16 cellular contexts compared by ENCODE assay signal in the genomic region with DNA sequence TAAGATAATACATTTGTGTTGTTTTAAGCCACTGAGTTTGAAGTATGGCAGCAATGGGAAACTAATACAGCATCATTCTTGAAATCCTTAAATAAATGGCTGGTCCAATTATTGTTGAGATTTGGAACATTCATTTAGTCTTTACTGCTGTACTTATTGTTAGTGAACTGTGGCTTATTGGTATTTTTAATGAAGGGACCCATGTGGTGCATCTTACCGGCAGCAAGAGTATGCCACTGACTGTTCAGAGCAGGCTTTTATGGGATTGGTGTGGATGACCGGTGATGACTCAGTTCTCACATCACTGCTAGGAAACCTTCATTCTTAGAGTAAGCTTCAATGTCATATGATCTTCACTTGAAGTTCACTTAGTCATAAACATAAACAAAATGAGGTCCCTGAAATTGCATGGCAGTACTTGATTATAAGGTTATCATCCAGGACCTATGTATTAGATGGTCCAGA. TPM values are rescaled to one million over a fixed set of nuclear protein-coding genes. Genes with fewer than 3 reads are reported as not detected.
DNase-seq lines count a peak whose midpoint lies in the region; ATAC-seq, FAIRE-seq and TF ChIP-seq lines count a peak whose summit lies in the region.
"Had no signal": no experiment of that assay in that cellular context is flagged by ENCODE, and none has a peak within 500 bp of the region (broad histone marks: within the 10 kb centered on the region; RNA-seq: fewer than 3 reads in every experiment).

No MANE protein-coding gene starts in this region.

- H3K4me2 ChIP-seq in HepG2 (ENCODE audit: low read depth, low read length) = no peak overlapping the region

- TF ChIP-seq CTCF in HepG2 (CRISPR knock-in tag; IDR thresholded peaks at IDR 0.05) (no peak), right lobe of liver (IDR thresholded peaks at IDR 0.05) (no peak)

- TF ChIP-seq EP300 in HepG2 (IDR thresholded peaks at IDR 0.05; ENCODE audit: low read depth in 2 of 2, low read length in 2 of 2) (no peak), HepG2 (CRISPR knock-in tag; IDR thresholded peaks at IDR 0.05; ENCODE audit: borderline replicate concordance) (no peak)

- peaks cover 9% of the 10 kb centered on the region for H3K79me2 ChIP-seq in HepG2 (ENCODE audit: insufficient read depth, low read length)

- H3K27me3 Mint-ChIP-seq in activated T-cell treated with anti-CD3 and anti-CD28 coated beads, Interleukin-2, amount 50 U/mL, for 24 hours = no peaks in the 10 kb centered on the region
- H3K27me3 Mint-ChIP-seq: activated naive CD4-positive, alpha-beta T cell treated with anti-CD3 and anti-CD28 coated beads, Interleukin-2, amount 10 ng/mL, durations not matched to agents 7 days and 5 days had no signal

- H3K9me3 ChIP-seq in HepG2 (ENCODE audit: low read length) (no peaks in the 10 kb centered on the region), right lobe of liver (no peaks in the 10 kb centered on the region)

- H3K9ac ChIP-seq in HepG2 (ENCODE audit: insufficient read depth, low read depth, low read length) = no peak overlapping the region

- DNase-seq in HepG2 (ENCODE audit: low spot score) = no peak
- no peak for DNase-seq in right lobe of liver
- peak; percentile 8 for DNase-seq in SW480 (ENCODE audit: low spot score)
- DNase-seq in fibroblast of the conjunctiva (ENCODE audit: low read depth) = peak; percentile 21
- DNase-seq in activated T-cell treated with anti-CD3 and anti-CD28 coated beads, Interleukin-2, amount 50 U/mL, for 24 hours = no peak
- DNase-seq: activated CD4-positive, alpha-beta memory T cell treated with anti-CD3 and anti-CD28 coated beads, Interleukin-2, amount 10 ng/mL, durations not matched to agents 7 days and 5 days; activated naive CD4-positive, alpha-beta T cell treated with anti-CD3 and anti-CD28 coated beads, Interleukin-2, amount 10 ng/mL, durations not matched to agents 7 days and 5 days; AML-193; H9; MV-4-11; natural killer cell; NCI-H526 treated with DMSO at 0.1 percent for 48 hours; stimulated activated naive CD4-positive, alpha-beta T cell had no signal

- H3K27ac ChIP-seq in HepG2 (ENCODE audit: extremely low read length, insufficient read depth, low read length) (no peak overlapping the region), right lobe of liver (no peak overlapping the region)

- no peaks in the 10 kb centered on the region for H3K9me3 Mint-ChIP-seq in activated T-cell treated with anti-CD3 and anti-CD28 coated beads, Interleukin-2, amount 50 U/mL, for 24 hours
- H3K9me3 Mint-ChIP-seq: activated CD4-positive, alpha-beta memory T cell treated with anti-CD3 and anti-CD28 coated beads, Interleukin-2, amount 10 ng/mL, durations not matched to agents 7 days and 5 days; activated naive CD4-positive, alpha-beta T cell treated with anti-CD3 and anti-CD28 coated beads, Interleukin-2, amount 10 ng/mL, durations not matched to agents 7 days and 5 days; natural killer cell had no signal

- FAIRE-seq in HepG2 (lab: Jason Lieb, UNC) = no peak

- H3K36me3 ChIP-seq in HepG2 (replicated peaks in 1 of 2; ENCODE audit: control insufficient read depth in 1 of 2, insufficient read depth in 2 of 2, low read length in 2 of 2) = peaks cover 4 to 11% of the 10 kb centered on the region in 2 experiments; a peak in 4 of 5 replicates
- no peaks in the 10 kb centered on the region for H3K36me3 ChIP-seq in right lobe of liver

- no peak for TF ChIP-seq RAD21 in HepG2 (CRISPR knock-in tag; IDR thresholded peaks at IDR 0.05)

- TF ChIP-seq POLR2A in HepG2 (IDR thresholded peaks at IDR 0.05; ENCODE audit: insufficient read depth in 1 of 2, low read depth in 2 of 2, low read length in 2 of 2) (no peak), right lobe of liver (IDR thresholded peaks at IDR 0.05) (no peak)

- H3K4me1 Mint-ChIP-seq in activated T-cell treated with anti-CD3 and anti-CD28 coated beads, Interleukin-2, amount 50 U/mL, for 24 hours (ENCODE audit: low read depth) = no peaks in the 10 kb centered on the region
- H3K4me1 Mint-ChIP-seq: activated CD4-positive, alpha-beta memory T cell treated with anti-CD3 and anti-CD28 coated beads, Interleukin-2, amount 10 ng/mL, durations not matched to agents 7 days and 5 days; activated naive CD4-positive, alpha-beta T cell treated with anti-CD3 and anti-CD28 coated beads, Interleukin-2, amount 10 ng/mL, durations not matched to agents 7 days and 5 days; H9; natural killer cell had no signal

- POLR2A ChIA-PET in HepG2 (lab: Yijun Ruan, JAX) = no interaction called here

- WGBS in HepG2 (ENCODE audit: low lambda C conversion rate) = 53% methylated on average over 2 of the region's 2 CpGs
- 44% methylated on average over 2 of the region's 2 CpGs for WGBS in right lobe of liver (ENCODE audit: insufficient coverage, low coverage, low lambda C conversion rate, missing lambda C conversion rate)

- H4K20me1 ChIP-seq in HepG2 (ENCODE audit: insufficient read depth, low read length) = no peaks in the 10 kb centered on the region

- H3K27me3 ChIP-seq in HepG2 (ENCODE audit: control insufficient read depth in 1 of 2, insufficient read depth in 2 of 2, low read length in 2 of 2) (no peaks in the 10 kb centered on the region), right lobe of liver (no peaks in the 10 kb centered on the region)

- CTCF ChIA-PET in HepG2 (lab: Yijun Ruan, JAX; ENCODE audit: low intra/inter-chr PET ratio, low total read pairs) = no interaction called here

- TSS peak; percentile 15 for BruUV-seq in HepG2 (replicated peaks; lab: Mats Ljungman, UMichigan)

- H3K4me3 ChIP-seq in HepG2 (replicated peaks in 1 of 3; ENCODE audit: insufficient read depth in 1 of 3, low read depth in 2 of 3, low read length in 3 of 3) (no peak overlapping the region), right lobe of liver (no peak overlapping the region)

- no peak overlapping the region for H3K4me3 Mint-ChIP-seq in activated T-cell treated with anti-CD3 and anti-CD28 coated beads, Interleukin-2, amount 50 U/mL, for 24 hours
- H3K4me3 Mint-ChIP-seq: activated CD4-positive, alpha-beta memory T cell treated with anti-CD3 and anti-CD28 coated beads, Interleukin-2, amount 10 ng/mL, durations not matched to agents 7 days and 5 days; activated naive CD4-positive, alpha-beta T cell treated with anti-CD3 and anti-CD28 coated beads, Interleukin-2, amount 10 ng/mL, durations not matched to agents 7 days and 5 days; H9; natural killer cell had no signal

- in situ Hi-C loops in HepG2 (cut with HindIII; ENCODE audit: extremely low pct_ligation_motif_present, low pct_unique_long_range_greater_than_20kb) = no loop called here

- H2AFZ ChIP-seq in HepG2 (ENCODE audit: low read length) = no peak overlapping the region

- no peaks in the 10 kb centered on the region for H3K36me3 Mint-ChIP-seq in activated T-cell treated with anti-CD3 and anti-CD28 coated beads, Interleukin-2, amount 50 U/mL, for 24 hours (ENCODE audit: low read depth)
- H3K36me3 Mint-ChIP-seq: activated naive CD4-positive, alpha-beta T cell treated with anti-CD3 and anti-CD28 coated beads, Interleukin-2, amount 10 ng/mL, durations not matched to agents 7 days and 5 days; natural killer cell had no signal

- no peak for ATAC-seq in HepG2
- no peak for ATAC-seq in right lobe of liver
- ATAC-seq in HG03469 (IDR thresholded peaks at IDR 0.05; ENCODE audit: unreplicated experiment) = no peak
- ATAC-seq in activated CD4-positive, CD25-positive, alpha-beta regulatory T cell treated with anti-CD3 and anti-CD28 coated beads, Interleukin-2, amount 50 U/mL, for 24 hours = no peak
- ATAC-seq in GM19023 (IDR thresholded peaks at IDR 0.05; ENCODE audit: unreplicated experiment) = no peak
- ATAC-seq: natural killer cell had no signal

- H3K4me1 ChIP-seq in HepG2 (ENCODE audit: insufficient read depth, low read length) (peaks cover 10% of the 10 kb centered on the region; the same call in 1 of the 2 replicates), right lobe of liver (no peaks in the 10 kb centered on the region)

- intact Hi-C loops in HepG2 (cut with micrococcal nuclease; ENCODE audit: unreplicated experiment) (no loop called here), right lobe of liver (cut with DNase I) (no loop called here)

- no peak overlapping the region for H3K27ac Mint-ChIP-seq in activated T-cell treated with anti-CD3 and anti-CD28 coated beads, Interleukin-2, amount 50 U/mL, for 24 hours
- H3K27ac Mint-ChIP-seq: activated CD4-positive, alpha-beta memory T cell treated with anti-CD3 and anti-CD28 coated beads, Interleukin-2, amount 10 ng/mL, durations not matched to agents 7 days and 5 days; activated naive CD4-positive, alpha-beta T cell treated with anti-CD3 and anti-CD28 coated beads, Interleukin-2, amount 10 ng/mL, durations not matched to agents 7 days and 5 days; H9; natural killer cell had no signal

TF ChIP-seq in HepG2, 621 proteins besides CTCF, POLR2A, EP300 and RAD21 (continues in another document):
- TF ChIP-seq CBX1 (IDR thresholded peaks at IDR 0.05; ENCODE audit: low read depth) = no peak

RNA-seq across cellular contexts. Expression of gene PRKAA2, which starts 31.5 kb away (rescaled TPM):
- 6.0 and 8.6 TPM in 2 replicates for total RNA-seq in HepG2 (2016; rRNA removed; fragmentation: Illumina TruSeq; extraction: Trizol)
- 0.71 and 0.97 TPM in 2 replicates for total RNA-seq in HepG2 (2016; cell fraction: cytosol; rRNA removed; fragmentation: Illumina TruSeq; extraction: Trizol; ENCODE audit: low read depth)
- total RNA-seq in HepG2 (2016; cell fraction: insoluble cytoplasmic fraction; rRNA removed; fragmentation: Illumina TruSeq; extraction: Trizol) = 5.6 and 8.1 TPM in 2 replicates
- total RNA-seq in HepG2 (2016; cell fraction: membrane; rRNA removed; fragmentation: Illumina TruSeq; extraction: Trizol) = 2.4 and 3.1 TPM in 2 replicates
- 9.4 and 10.0 TPM in 2 replicates for total RNA-seq in HepG2 (2016; cell fraction: nucleus; rRNA removed; fragmentation: Illumina TruSeq; extraction: Trizol)
- polyA plus RNA-seq in HepG2 (2011; rRNA removed) = 5.6 and 7.5 TPM in 2 replicates
- polyA plus RNA-seq in HepG2 (2011; cell fraction: cytosol; rRNA removed) = 2.1 and 3.7 TPM in 2 replicates
- 5.2 and 7.1 TPM in 2 replicates for polyA plus RNA-seq in HepG2 (2011; cell fraction: nucleus; rRNA removed)
- 7.4 and 7.9 TPM in 2 replicates for polyA plus RNA-seq in HepG2 (2012)
- polyA plus RNA-seq in HepG2 (2016; cell fraction: cytosol; fragmentation: Illumina TruSeq; extraction: Trizol; ENCODE audit: low read depth) = 0.31 and 0.33 TPM in 2 replicates
- polyA plus RNA-seq in HepG2 (2016; cell fraction: insoluble cytoplasmic fraction; fragmentation: Illumina TruSeq; extraction: Trizol; ENCODE audit: low read depth) = 5.8 TPM in 2 replicates
- 0.77 and 1.1 TPM in 2 replicates for polyA plus RNA-seq in HepG2 (2016; cell fraction: membrane; fragmentation: Illumina TruSeq; extraction: Trizol; ENCODE audit: low read depth)
- 8.6 and 9.8 TPM in 2 replicates for polyA plus RNA-seq in HepG2 (2016; cell fraction: nucleus; fragmentation: Illumina TruSeq; extraction: Trizol; ENCODE audit: insufficient read depth, low read depth)
- 9.3 and 9.6 TPM in 2 replicates for polyA minus RNA-seq in HepG2 (2011; rRNA and poly(A)+ RNA removed; ENCODE audit: low replicate concordance)
- 8.8 and 10.5 TPM in 2 replicates for polyA minus RNA-seq in HepG2 (2011; cell fraction: cytosol; rRNA and poly(A)+ RNA removed)
- polyA minus RNA-seq in HepG2 (2011; cell fraction: nucleus; rRNA and poly(A)+ RNA removed) = 31.1 and 31.5 TPM in 2 replicates
- total RNA-seq in right lobe of liver = 1 to 10 TPM in 3 of 6 experiments, under 1 TPM in 3; 0.37 to 3.2 (median 1.2) TPM
- total RNA-seq: activated CD4-positive, alpha-beta memory T cell treated with anti-CD3 and anti-CD28 coated beads, Interleukin-2, amount 10 ng/mL, durations not matched to agents 7 days and 5 days; natural killer cell had no signal

Comparison
In these comparisons a context has a peak if more than half of its experiments do, and no peak if none do; other contexts are left out.
1. DNase-seq: peak in SW480 (single experiment) and fibroblast of the conjunctiva (single experiment); none in HepG2 (single experiment), right lobe of liver (0 of 3) and activated T-cell treated with anti-CD3 and anti-CD28 coated beads, Interleukin-2, amount 50 U/mL, for 24 hours (single experiment).